In genomic region chr1:8681911-8682310, GRCh38 we compare ENCODE assay signal across 20 cellular contexts.
A peak's percentile ranks its signal among the peaks of the same experiment; 100 is the strongest.
DNase-seq lines count a peak whose midpoint lies in the region; ATAC-seq, FAIRE-seq and TF ChIP-seq lines count a peak whose summit lies in the region.
"Had no signal": no experiment of that assay in that cellular context is flagged by ENCODE, and none has a peak within 500 bp of the region (broad histone marks: within the 10 kb centered on the region; RNA-seq: fewer than 3 reads in every experiment).

No MANE protein-coding gene starts in this region.

- peaks cover 86% of the 10 kb centered on the region for H3K4me1 ChIP-seq in GM23338 (ENCODE audit: insufficient read depth)
- peaks cover 0 to 7% of the 10 kb centered on the region in 2 experiments for H3K4me1 ChIP-seq in trophoblast cell (ENCODE audit: control insufficient read depth in 1 of 2, insufficient read depth in 2 of 2, low read length in 2 of 2)
- peaks cover 8 to 28% of the 10 kb centered on the region in 2 donors for H3K4me1 ChIP-seq in kidney (ENCODE audit: control insufficient read depth in 1 of 2, insufficient read depth in 1 of 2, low read depth in 1 of 2, low read length in 2 of 2)

- H2BK120ac ChIP-seq in trophoblast cell (ENCODE audit: insufficient read depth, low read length, poor library complexity) = no peak overlapping the region

- H3K4me3 ChIP-seq in GM23338 (no peak overlapping the region), trophoblast cell (ENCODE audit: low read depth, low read length) (no peak overlapping the region), kidney (ENCODE audit: low read length in 2 of 2) (no peak overlapping the region)
- H3K4me3 ChIP-seq: HAP-1, hepatocyte had no signal

- no peak for TF ChIP-seq CTCF in GM23338 (conservative IDR thresholded peaks at IDR 0.05; ENCODE audit: low read depth in 2 of 2)
- no peak for TF ChIP-seq CTCF in kidney (IDR thresholded peaks at IDR 0.05; ENCODE audit: borderline replicate concordance, extremely low read depth, insufficient read depth)

- no peaks in the 10 kb centered on the region for H3K79me1 ChIP-seq in trophoblast cell (ENCODE audit: low read length)

- peaks cover 12% of the 10 kb centered on the region for H3K36me3 Mint-ChIP-seq in activated naive CD8-positive, alpha-beta T cell treated with anti-CD3 and anti-CD28 coated beads, Interleukin-2, amount 50 U/mL, for 24 hours (ENCODE audit: low read depth)
- peaks cover 5% of the 10 kb centered on the region for H3K36me3 Mint-ChIP-seq in activated naive CD8-positive, alpha-beta T cell treated with anti-CD3 and anti-CD28 coated beads for 36 hours
- no peaks in the 10 kb centered on the region for H3K36me3 Mint-ChIP-seq in GM23338 (ENCODE audit: low read depth)
- H3K36me3 Mint-ChIP-seq in T-helper 2 cell treated with Interferon-gamma antibody and Interleukin-4, amounts not matched to agents 5 μg/mL and 100 μg/mL, for 36 hours (ENCODE audit: low read depth) = peaks cover 11% of the 10 kb centered on the region

- ATAC-seq in activated naive CD8-positive, alpha-beta T cell treated with anti-CD3 and anti-CD28 coated beads, Interleukin-2, amount 50 U/mL, for 24 hours = peak; percentile 21
- ATAC-seq in GM23338 = no peak
- no peak for ATAC-seq in GM19455 (IDR thresholded peaks at IDR 0.05; ENCODE audit: unreplicated experiment)

- H3K27me3 Mint-ChIP-seq in activated naive CD8-positive, alpha-beta T cell treated with anti-CD3 and anti-CD28 coated beads, Interleukin-2, amount 50 U/mL, for 24 hours = no peaks in the 10 kb centered on the region
- no peaks in the 10 kb centered on the region for H3K27me3 Mint-ChIP-seq in activated naive CD8-positive, alpha-beta T cell treated with anti-CD3 and anti-CD28 coated beads for 36 hours
- H3K27me3 Mint-ChIP-seq in GM23338 (ENCODE audit: insufficient read depth, low read depth, poor library complexity) = peaks cover 4% of the 10 kb centered on the region
- H3K27me3 Mint-ChIP-seq in T-helper 2 cell treated with Interferon-gamma antibody and Interleukin-4, amounts not matched to agents 5 μg/mL and 100 μg/mL, for 36 hours (ENCODE audit: low read depth) = no peaks in the 10 kb centered on the region
- H3K27me3 Mint-ChIP-seq: central memory CD8-positive, alpha-beta T cell had no signal

- H2AFZ ChIP-seq in GM23338 = no peak overlapping the region
- H2AFZ ChIP-seq in trophoblast cell (ENCODE audit: insufficient read depth, low read length, poor library complexity) = no peak overlapping the region
- H2AFZ ChIP-seq: hepatocyte had no signal

- FAIRE-seq in kidney (lab: Jason Lieb, UNC) = no peak

- intact Hi-C loops in kidney (cut with DNase I) = no loop called here

- peaks cover 31% of the 10 kb centered on the region for H3K4me1 Mint-ChIP-seq in activated naive CD8-positive, alpha-beta T cell treated with anti-CD3 and anti-CD28 coated beads, Interleukin-2, amount 50 U/mL, for 24 hours
- H3K4me1 Mint-ChIP-seq in activated naive CD8-positive, alpha-beta T cell treated with anti-CD3 and anti-CD28 coated beads for 36 hours = peaks cover 23% of the 10 kb centered on the region
- H3K4me1 Mint-ChIP-seq in GM23338 = peaks cover 38% of the 10 kb centered on the region
- H3K4me1 Mint-ChIP-seq in T-helper 2 cell treated with Interferon-gamma antibody and Interleukin-4, amounts not matched to agents 5 μg/mL and 100 μg/mL, for 36 hours (ENCODE audit: low read depth) = peaks cover 30% of the 10 kb centered on the region

- H3K27me3 ChIP-seq in GM23338 (ENCODE audit: insufficient read depth) (no peaks in the 10 kb centered on the region), trophoblast cell (ENCODE audit: insufficient read depth, low read length) (no peaks in the 10 kb centered on the region)
- H3K27me3 ChIP-seq: dorsolateral prefrontal cortex, hepatocyte, neutrophil, upper lobe of left lung had no signal

- no peak overlapping the region for H3K18ac ChIP-seq in trophoblast cell (ENCODE audit: low read length)

- H4K20me1 ChIP-seq in GM23338 (replicated peaks; ENCODE audit: insufficient read depth) = peaks cover 77% of the 10 kb centered on the region

- H3K36me3 ChIP-seq in GM23338 (ENCODE audit: insufficient read depth) = no peaks in the 10 kb centered on the region
- H3K36me3 ChIP-seq in trophoblast cell (ENCODE audit: control insufficient read depth in 1 of 2, insufficient read depth in 2 of 2, low read length in 2 of 2) = no peaks in the 10 kb centered on the region
- H3K36me3 ChIP-seq in kidney (ENCODE audit: control insufficient read depth in 1 of 2, insufficient read depth in 2 of 2, low read length in 2 of 2) = no peaks in the 10 kb centered on the region
- H3K36me3 ChIP-seq: HAP-1, neutrophil, upper lobe of left lung had no signal

- peak overlapping the region; percentile 41; the same call in 1 of the 2 replicates for H3K27ac ChIP-seq in GM23338 (ENCODE audit: low read depth)
- H3K27ac ChIP-seq in trophoblast cell (ENCODE audit: low read depth, low read length) = no peak overlapping the region
- no peak overlapping the region for H3K27ac ChIP-seq in kidney (ENCODE audit: low read depth in 2 of 2, low read length in 2 of 2)
- H3K27ac ChIP-seq: neutrophil, RWPE1 had no signal

- peak overlapping the region; percentile 72 for H3K4ac ChIP-seq in trophoblast cell (ENCODE audit: low read depth, low read length)

- whole genome bisulfite sequencing in trophoblast cell (ENCODE audit: extremely low coverage, insufficient coverage, insufficient read length) = no CpG with 5 or more reads among the region's 1 CpG

- H4K12ac ChIP-seq in trophoblast cell (ENCODE audit: low read depth, low read length) = no peak overlapping the region

- no peak overlapping the region for H2BK5ac ChIP-seq in trophoblast cell (ENCODE audit: low read depth, low read length, poor library complexity)

- no peaks in the 10 kb centered on the region for H3K9me3 Mint-ChIP-seq in activated naive CD8-positive, alpha-beta T cell treated with anti-CD3 and anti-CD28 coated beads, Interleukin-2, amount 50 U/mL, for 24 hours
- H3K9me3 Mint-ChIP-seq in activated naive CD8-positive, alpha-beta T cell treated with anti-CD3 and anti-CD28 coated beads for 36 hours = no peaks in the 10 kb centered on the region
- H3K9me3 Mint-ChIP-seq in GM23338 = no peaks in the 10 kb centered on the region
- H3K9me3 Mint-ChIP-seq in T-helper 2 cell treated with Interferon-gamma antibody and Interleukin-4, amounts not matched to agents 5 μg/mL and 100 μg/mL, for 36 hours = no peaks in the 10 kb centered on the region
- H3K9me3 Mint-ChIP-seq: central memory CD8-positive, alpha-beta T cell had no signal

- H3K79me2 ChIP-seq in GM23338 (replicated peaks; ENCODE audit: insufficient read depth) = peaks cover 100% of the 10 kb centered on the region
- peaks cover 11% of the 10 kb centered on the region for H3K79me2 ChIP-seq in trophoblast cell (ENCODE audit: control insufficient read depth, insufficient read depth, low read length, poor library complexity)

- H3K4me3 Mint-ChIP-seq in activated naive CD8-positive, alpha-beta T cell treated with anti-CD3 and anti-CD28 coated beads, Interleukin-2, amount 50 U/mL, for 24 hours = no peak overlapping the region
- no peak overlapping the region for H3K4me3 Mint-ChIP-seq in activated naive CD8-positive, alpha-beta T cell treated with anti-CD3 and anti-CD28 coated beads for 36 hours
- H3K4me3 Mint-ChIP-seq in GM23338 = no peak overlapping the region
- no peak overlapping the region for H3K4me3 Mint-ChIP-seq in T-helper 2 cell treated with Interferon-gamma antibody and Interleukin-4, amounts not matched to agents 5 μg/mL and 100 μg/mL, for 36 hours
- H3K4me3 Mint-ChIP-seq: central memory CD8-positive, alpha-beta T cell had no signal

- H3K4me2 ChIP-seq in GM23338 (peak overlapping the region; percentile 13), trophoblast cell (ENCODE audit: low read length) (no peak overlapping the region)

- H2BK12ac ChIP-seq in trophoblast cell (ENCODE audit: low read length) = no peak overlapping the region

- no peak overlapping the region for H2AK5ac ChIP-seq in trophoblast cell (ENCODE audit: low read length)

- H3K14ac ChIP-seq in trophoblast cell (ENCODE audit: low read length) = no peak overlapping the region

- H3K9ac ChIP-seq in trophoblast cell (ENCODE audit: low read length) = no peak overlapping the region
- no peak overlapping the region for H3K9ac ChIP-seq in kidney (ENCODE audit: low read length in 2 of 2)

- DNase-seq in activated naive CD8-positive, alpha-beta T cell treated with anti-CD3 and anti-CD28 coated beads, Interleukin-2, amount 50 U/mL, for 24 hours = no peak
- no peak for DNase-seq in activated naive CD8-positive, alpha-beta T cell treated with anti-CD3 and anti-CD28 coated beads for 36 hours
- DNase-seq in GM23338 (ENCODE audit: low spot score) (no peak), trophoblast cell (no peak), NCI-H748 treated with DMSO at 0.1 percent for 48 hours (lab: John Stamatoyannopoulos, UW) (no peak), kidney (no peak)
- DNase-seq in T-helper 2 cell treated with Interferon-gamma antibody and Interleukin-4, amounts not matched to agents 5 μg/mL and 100 μg/mL, for 36 hours (ENCODE audit: low spot score) = no peak
- DNase-seq: activated naive CD4-positive, alpha-beta T cell; anterior cingulate cortex; dorsolateral prefrontal cortex; EL; NCI-H1436; stimulated activated CD4-positive, alpha-beta T cell treated with anti-CD3 and anti-CD28 coated beads, Interleukin-2, amount 100 ng/mL, for 48 hours; upper lobe of left lung had no signal

- no peaks in the 10 kb centered on the region for H3K9me3 ChIP-seq in trophoblast cell (ENCODE audit: insufficient read depth, low read depth, low read length)
- no peaks in the 10 kb centered on the region for H3K9me3 ChIP-seq in kidney (ENCODE audit: control insufficient read depth in 1 of 2, low read length in 2 of 2)
- H3K9me3 ChIP-seq: HAP-1, neutrophil, upper lobe of left lung had no signal

- H3K9me2 ChIP-seq in GM23338 (ENCODE audit: insufficient read depth) = no peaks in the 10 kb centered on the region

- no peak overlapping the region for H3K23ac ChIP-seq in trophoblast cell (ENCODE audit: low read length)

- no peaks in the 10 kb centered on the region for H3F3A ChIP-seq in GM23338 (replicated peaks; ENCODE audit: low read depth)

- H3K27ac Mint-ChIP-seq in activated naive CD8-positive, alpha-beta T cell treated with anti-CD3 and anti-CD28 coated beads, Interleukin-2, amount 50 U/mL, for 24 hours = peak overlapping the region; percentile 40
- H3K27ac Mint-ChIP-seq in activated naive CD8-positive, alpha-beta T cell treated with anti-CD3 and anti-CD28 coated beads for 36 hours = no peak overlapping the region
- H3K27ac Mint-ChIP-seq in GM23338 = peak overlapping the region; percentile 39
- peak overlapping the region; percentile 82 for H3K27ac Mint-ChIP-seq in T-helper 2 cell treated with Interferon-gamma antibody and Interleukin-4, amounts not matched to agents 5 μg/mL and 100 μg/mL, for 36 hours

- no peak overlapping the region for H4K8ac ChIP-seq in trophoblast cell (ENCODE audit: low read depth, low read length)

- no peak overlapping the region for H4K91ac ChIP-seq in trophoblast cell (ENCODE audit: low read depth, low read length)
